In the genomic region with DNA sequence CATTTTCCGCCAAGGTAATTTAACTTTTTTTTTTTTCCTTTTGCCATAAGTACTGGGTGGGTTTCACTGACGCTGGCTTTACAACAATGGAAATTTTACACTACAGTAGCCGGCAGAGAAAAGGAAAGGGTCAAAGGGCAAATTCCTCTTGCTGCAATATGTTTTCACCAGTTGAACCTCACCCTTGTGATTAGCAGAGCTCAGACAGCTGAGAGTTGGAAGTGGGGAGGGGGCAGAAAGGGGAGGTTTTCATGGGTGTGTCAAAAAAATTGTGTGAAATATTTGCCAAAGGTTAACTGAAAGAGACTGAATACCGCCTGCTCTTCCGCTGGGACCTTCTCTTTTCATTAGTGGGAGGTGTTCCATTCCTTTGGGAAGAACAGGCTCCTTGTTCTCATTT, we compare ENCODE assay signal across 1 cellular context.
A peak's percentile ranks its signal among the peaks of the same experiment; 100 is the strongest.
TF ChIP-seq lines count a peak whose summit lies in the region.

No MANE protein-coding gene starts in this region.

TF ChIP-seq in HepG2, 621 proteins besides CTCF, POLR2A, EP300 and RAD21 (continued from another document and continues in another):
- TF ChIP-seq ZNF687 (CRISPR knock-in tag; IDR thresholded peaks at IDR 0.05) (no peak), HCFC1 (IDR thresholded peaks at IDR 0.05; ENCODE audit: low read depth, low read length) (no peak), CBX1 (IDR thresholded peaks at IDR 0.05; ENCODE audit: low read depth) (no peak), ZNF282 (IDR thresholded peaks at IDR 0.05; ENCODE audit: partially characterized antibody) (no peak), TEAD3 (CRISPR knock-in tag; optimal IDR thresholded peaks at IDR 0.05; ENCODE audit: borderline replicate concordance) (peak; percentile 90), CBX5 (CRISPR knock-in tag; IDR thresholded peaks at IDR 0.05; ENCODE audit: borderline replicate concordance) (no peak), SATB2 (CRISPR knock-in tag; IDR thresholded peaks at IDR 0.05) (no peak), MAZ (IDR thresholded peaks at IDR 0.05; ENCODE audit: borderline replicate concordance, low read depth, low read length) (no peak), MAZ (CRISPR knock-in tag; IDR thresholded peaks at IDR 0.05; ENCODE audit: low read depth) (no peak), GLI4 (CRISPR knock-in tag; IDR thresholded peaks at IDR 0.05; ENCODE audit: borderline replicate concordance) (no peak), THAP8 (CRISPR knock-in tag; IDR thresholded peaks at IDR 0.05; ENCODE audit: borderline replicate concordance) (no peak), NR1H2 (CRISPR knock-in tag; IDR thresholded peaks at IDR 0.05; ENCODE audit: borderline replicate concordance, low read depth) (no peak), HNRNPUL1 (IDR thresholded peaks at IDR 0.05; ENCODE audit: low read depth, low read length) (no peak), ZNF331 (CRISPR knock-in tag; IDR thresholded peaks at IDR 0.05) (peak; percentile 76), ATF1 (CRISPR knock-in tag; IDR thresholded peaks at IDR 0.05) (no peak), ZNF292 (CRISPR knock-in tag; IDR thresholded peaks at IDR 0.05; ENCODE audit: borderline replicate concordance, low read depth) (0 out of 2 replicates have a peak, but pooled peaks have one; percentile 32), SPEN (CRISPR knock-in tag; IDR thresholded peaks at IDR 0.05; ENCODE audit: low read depth) (no peak), HMG20B (CRISPR knock-in tag; conservative IDR thresholded peaks at IDR 0.05) (no peak), ZNF7 (CRISPR knock-in tag; IDR thresholded peaks at IDR 0.05) (no peak), CEBPG (CRISPR knock-in tag; IDR thresholded peaks at IDR 0.05) (peak; percentile 82), RARG (CRISPR knock-in tag; IDR thresholded peaks at IDR 0.05; ENCODE audit: low read depth) (no peak), ZNF556 (CRISPR knock-in tag; IDR thresholded peaks at IDR 0.05; ENCODE audit: borderline replicate concordance) (no peak), ZNF367 (CRISPR knock-in tag; IDR thresholded peaks at IDR 0.05; ENCODE audit: borderline replicate concordance) (no peak), PTBP1 (IDR thresholded peaks at IDR 0.05; ENCODE audit: low read depth, low read length, poor library complexity, severe bottlenecking) (no peak), ZNF576 (CRISPR knock-in tag; IDR thresholded peaks at IDR 0.05) (no peak), SMARCE1 (IDR thresholded peaks at IDR 0.05; ENCODE audit: borderline replicate concordance) (no peak), SRY (CRISPR knock-in tag; IDR thresholded peaks at IDR 0.05) (no peak), ZNF264 (CRISPR knock-in tag; IDR thresholded peaks at IDR 0.05) (no peak), ZFP91 (CRISPR knock-in tag; IDR thresholded peaks at IDR 0.05; ENCODE audit: borderline replicate concordance) (no peak), ZNF564 (CRISPR knock-in tag; IDR thresholded peaks at IDR 0.05) (no peak), AFF4 (CRISPR knock-in tag; IDR thresholded peaks at IDR 0.05) (no peak), NFYC (CRISPR knock-in tag; IDR thresholded peaks at IDR 0.05) (no peak), NFATC3 (CRISPR knock-in tag; IDR thresholded peaks at IDR 0.05) (no peak)
- TF ChIP-seq, protein P1, sequence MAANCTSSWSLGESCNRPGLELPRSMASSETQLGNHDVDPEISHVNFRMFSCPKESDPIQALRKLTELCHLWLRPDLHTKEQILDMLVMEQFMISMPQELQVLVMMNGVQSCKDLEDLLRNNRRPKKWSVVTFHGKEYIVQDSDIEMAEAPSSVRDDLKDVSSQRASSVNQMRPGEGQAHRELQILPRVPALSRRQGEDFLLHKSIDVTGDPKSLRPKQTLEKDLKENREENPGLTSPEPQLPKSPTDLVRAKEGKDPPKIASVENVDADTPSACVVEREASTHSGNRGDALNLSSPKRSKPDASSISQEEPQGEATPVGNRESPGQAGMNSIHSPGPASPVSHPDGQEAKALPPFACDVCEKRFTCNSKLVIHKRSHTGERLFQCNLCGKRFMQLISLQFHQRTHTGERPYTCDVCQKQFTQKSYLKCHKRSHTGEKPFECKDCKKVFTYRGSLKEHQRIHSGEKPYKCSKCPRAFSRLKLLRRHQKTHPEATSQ (CRISPR knock-in tag; IDR thresholded peaks at IDR 0.05; ENCODE audit: borderline replicate concordance), result no peak
- TF ChIP-seq, protein P2, sequence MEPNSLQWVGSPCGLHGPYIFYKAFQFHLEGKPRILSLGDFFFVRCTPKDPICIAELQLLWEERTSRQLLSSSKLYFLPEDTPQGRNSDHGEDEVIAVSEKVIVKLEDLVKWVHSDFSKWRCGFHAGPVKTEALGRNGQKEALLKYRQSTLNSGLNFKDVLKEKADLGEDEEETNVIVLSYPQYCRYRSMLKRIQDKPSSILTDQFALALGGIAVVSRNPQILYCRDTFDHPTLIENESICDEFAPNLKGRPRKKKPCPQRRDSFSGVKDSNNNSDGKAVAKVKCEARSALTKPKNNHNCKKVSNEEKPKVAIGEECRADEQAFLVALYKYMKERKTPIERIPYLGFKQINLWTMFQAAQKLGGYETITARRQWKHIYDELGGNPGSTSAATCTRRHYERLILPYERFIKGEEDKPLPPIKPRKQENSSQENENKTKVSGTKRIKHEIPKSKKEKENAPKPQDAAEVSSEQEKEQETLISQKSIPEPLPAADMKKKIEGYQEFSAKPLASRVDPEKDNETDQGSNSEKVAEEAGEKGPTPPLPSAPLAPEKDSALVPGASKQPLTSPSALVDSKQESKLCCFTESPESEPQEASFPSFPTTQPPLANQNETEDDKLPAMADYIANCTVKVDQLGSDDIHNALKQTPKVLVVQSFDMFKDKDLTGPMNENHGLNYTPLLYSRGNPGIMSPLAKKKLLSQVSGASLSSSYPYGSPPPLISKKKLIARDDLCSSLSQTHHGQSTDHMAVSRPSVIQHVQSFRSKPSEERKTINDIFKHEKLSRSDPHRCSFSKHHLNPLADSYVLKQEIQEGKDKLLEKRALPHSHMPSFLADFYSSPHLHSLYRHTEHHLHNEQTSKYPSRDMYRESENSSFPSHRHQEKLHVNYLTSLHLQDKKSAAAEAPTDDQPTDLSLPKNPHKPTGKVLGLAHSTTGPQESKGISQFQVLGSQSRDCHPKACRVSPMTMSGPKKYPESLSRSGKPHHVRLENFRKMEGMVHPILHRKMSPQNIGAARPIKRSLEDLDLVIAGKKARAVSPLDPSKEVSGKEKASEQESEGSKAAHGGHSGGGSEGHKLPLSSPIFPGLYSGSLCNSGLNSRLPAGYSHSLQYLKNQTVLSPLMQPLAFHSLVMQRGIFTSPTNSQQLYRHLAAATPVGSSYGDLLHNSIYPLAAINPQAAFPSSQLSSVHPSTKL (CRISPR knock-in tag; IDR thresholded peaks at IDR 0.05), result peak; percentile 73
- TF ChIP-seq, protein P3, sequence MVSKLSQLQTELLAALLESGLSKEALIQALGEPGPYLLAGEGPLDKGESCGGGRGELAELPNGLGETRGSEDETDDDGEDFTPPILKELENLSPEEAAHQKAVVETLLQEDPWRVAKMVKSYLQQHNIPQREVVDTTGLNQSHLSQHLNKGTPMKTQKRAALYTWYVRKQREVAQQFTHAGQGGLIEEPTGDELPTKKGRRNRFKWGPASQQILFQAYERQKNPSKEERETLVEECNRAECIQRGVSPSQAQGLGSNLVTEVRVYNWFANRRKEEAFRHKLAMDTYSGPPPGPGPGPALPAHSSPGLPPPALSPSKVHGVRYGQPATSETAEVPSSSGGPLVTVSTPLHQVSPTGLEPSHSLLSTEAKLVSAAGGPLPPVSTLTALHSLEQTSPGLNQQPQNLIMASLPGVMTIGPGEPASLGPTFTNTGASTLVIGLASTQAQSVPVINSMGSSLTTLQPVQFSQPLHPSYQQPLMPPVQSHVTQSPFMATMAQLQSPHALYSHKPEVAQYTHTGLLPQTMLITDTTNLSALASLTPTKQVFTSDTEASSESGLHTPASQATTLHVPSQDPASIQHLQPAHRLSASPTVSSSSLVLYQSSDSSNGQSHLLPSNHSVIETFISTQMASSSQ (IDR thresholded peaks at IDR 0.05; ENCODE audit: low read depth), result no peak
- TF ChIP-seq, protein P3 (CRISPR knock-in tag; IDR thresholded peaks at IDR 0.05; ENCODE audit: borderline replicate concordance), result no peak
